In genomic region chr1:218742478-218743260, GRCh38 we compare ENCODE assay signal across 24 cellular contexts.
A peak's percentile ranks its signal among the peaks of the same experiment; 100 is the strongest.
DNase-seq lines count a peak whose midpoint lies in the region; TF ChIP-seq lines count a peak whose summit lies in the region.
"Had no signal": no experiment of that assay in that cellular context is flagged by ENCODE, and none has a peak within 500 bp of the region (broad histone marks: within the 10 kb centered on the region; RNA-seq: fewer than 3 reads in every experiment).

No MANE protein-coding gene starts in this region.

- DNase-seq in H4 (ENCODE audit: low spot score) = peak; percentile 17
- peak; percentile 29 for DNase-seq in MG63
- peak; percentile 37 for DNase-seq in amniotic epithelial cell (ENCODE audit: low read depth)
- DNase-seq in islet precursor cell = peak; percentile 57
- DNase-seq in endodermal cell = no peak
- DNase-seq in activated T-cell treated with anti-CD3 and anti-CD28 coated beads, Interleukin-2, amount 50 U/mL, for 1 hour = no peak
- DNase-seq in stimulated activated CD4-positive, alpha-beta T cell treated with anti-CD3 and anti-CD28 coated beads, Interleukin-15, amount 100 ng/mL, for 24 hours = no peak
- no peak for DNase-seq in middle frontal gyrus (ENCODE audit: extremely low spot score, low spot score)
- DNase-seq: activated CD4-positive, CD25-positive, alpha-beta regulatory T cell treated with anti-CD3 and anti-CD28 coated beads, Interleukin-2, amount 50 U/mL, for 72 hours; activated naive CD4-positive, alpha-beta T cell treated with Interleukin-2 at 50 U/mL for 16 hours; activated T-cell treated with anti-CD3 and anti-CD28 coated beads, Interleukin-2, amount 50 U/mL, for 24 hours; CD4-positive, CD25-positive, alpha-beta regulatory T cell; Kasumi-1; kidney; lower lobe of right lung; NCI-H1092; NCI-H2029; NCI-H446 treated with DMSO at 0.1 percent for 48 hours; NK-92 treated with Interleukin-12 subunit alpha and Interleukin-12 subunit beta, amount 100 ng/mL, for 24 hours; stimulated activated naive CD4-positive, alpha-beta T cell; testis had no signal

- H3K36me3 ChIP-seq in MG63 (no peaks in the 10 kb centered on the region), endodermal cell (ENCODE audit: control insufficient read depth, insufficient read depth, low read length) (no peaks in the 10 kb centered on the region)
- H3K36me3 ChIP-seq: lower lobe of right lung, prostate gland had no signal

- TF ChIP-seq CTCF in endodermal cell (conservative IDR thresholded peaks at IDR 0.05) = no peak

- H3K9me3 Mint-ChIP-seq in endodermal cell = peaks cover 24% of the 10 kb centered on the region

- no peak overlapping the region for H3K27ac Mint-ChIP-seq in endodermal cell
- H3K27ac Mint-ChIP-seq: activated T-cell treated with anti-CD3 and anti-CD28 coated beads, Interleukin-2, amount 50 U/mL, for 24 hours; CD4-positive, CD25-positive, alpha-beta regulatory T cell had no signal

- H3K27me3 ChIP-seq in MG63 (no peaks in the 10 kb centered on the region), endodermal cell (ENCODE audit: control insufficient read depth, insufficient read depth, low read length, poor library complexity, severe bottlenecking) (no peaks in the 10 kb centered on the region)
- H3K27me3 ChIP-seq: testis had no signal

- no peak overlapping the region for H3K4me3 Mint-ChIP-seq in endodermal cell
- H3K4me3 Mint-ChIP-seq: activated T-cell treated with anti-CD3 and anti-CD28 coated beads, Interleukin-2, amount 50 U/mL, for 24 hours; CD4-positive, CD25-positive, alpha-beta regulatory T cell; central memory CD8-positive, alpha-beta T cell had no signal

- peaks cover 8% of the 10 kb centered on the region; the same call in 1 of the 2 replicates for H3K9me3 ChIP-seq in MG63
- peaks cover 18% of the 10 kb centered on the region for H3K9me3 ChIP-seq in endodermal cell (ENCODE audit: control insufficient read depth, low read length)
- H3K9me3 ChIP-seq: lower lobe of right lung, prostate gland, testis had no signal

- H3K27me3 Mint-ChIP-seq in endodermal cell (ENCODE audit: insufficient read depth) = no peaks in the 10 kb centered on the region
- H3K27me3 Mint-ChIP-seq: activated T-cell treated with anti-CD3 and anti-CD28 coated beads, Interleukin-2, amount 50 U/mL, for 24 hours; CD4-positive, CD25-positive, alpha-beta regulatory T cell; central memory CD8-positive, alpha-beta T cell had no signal

- 80 to 93% methylated on average over 1 to 6 of the region's 6 CpGs for WGBS in endodermal cell (ENCODE audit: insufficient coverage in 1 of 2, insufficient read length in 1 of 2), 2 experiments

- no peak overlapping the region for H3K9ac ChIP-seq in endodermal cell (ENCODE audit: extremely low read depth, low read length, poor library complexity, severe bottlenecking)

- H3K4me1 Mint-ChIP-seq in endodermal cell = no peaks in the 10 kb centered on the region
- H3K4me1 Mint-ChIP-seq: CD4-positive, CD25-positive, alpha-beta regulatory T cell; central memory CD8-positive, alpha-beta T cell had no signal

- no peak overlapping the region for H3K27ac ChIP-seq in endodermal cell (ENCODE audit: low read depth, low read length)
- H3K27ac ChIP-seq: lower lobe of right lung, prostate gland, skin epidermis, testis had no signal

- H3K4me1 ChIP-seq in endodermal cell (ENCODE audit: control insufficient read depth, insufficient read depth, low read length) = no peaks in the 10 kb centered on the region
- H3K4me1 ChIP-seq: lower lobe of right lung, prostate gland, testis had no signal

- H3K36me3 Mint-ChIP-seq in endodermal cell (ENCODE audit: low read depth) = no peaks in the 10 kb centered on the region
- H3K36me3 Mint-ChIP-seq: CD4-positive, CD25-positive, alpha-beta regulatory T cell had no signal

- H3K4me3 ChIP-seq in MG63 (no peak overlapping the region), endodermal cell (ENCODE audit: low read length) (no peak overlapping the region)
- H3K4me3 ChIP-seq: lower lobe of right lung, prostate gland, skin epidermis, testis had no signal

Comparison
In these comparisons a context has a peak if more than half of its experiments do, and no peak if none do; other contexts are left out.
1. DNase-seq: peak in H4 (single experiment), MG63 (single experiment), amniotic epithelial cell (single experiment) and islet precursor cell (single experiment); none in endodermal cell (single experiment), activated T-cell treated with anti-CD3 and anti-CD28 coated beads, Interleukin-2, amount 50 U/mL, for 1 hour (single experiment), stimulated activated CD4-positive, alpha-beta T cell treated with anti-CD3 and anti-CD28 coated beads, Interleukin-15, amount 100 ng/mL, for 24 hours (single experiment) and middle frontal gyrus (single experiment).